20 cellular contexts compared by ENCODE assay signal in the genomic region with DNA sequence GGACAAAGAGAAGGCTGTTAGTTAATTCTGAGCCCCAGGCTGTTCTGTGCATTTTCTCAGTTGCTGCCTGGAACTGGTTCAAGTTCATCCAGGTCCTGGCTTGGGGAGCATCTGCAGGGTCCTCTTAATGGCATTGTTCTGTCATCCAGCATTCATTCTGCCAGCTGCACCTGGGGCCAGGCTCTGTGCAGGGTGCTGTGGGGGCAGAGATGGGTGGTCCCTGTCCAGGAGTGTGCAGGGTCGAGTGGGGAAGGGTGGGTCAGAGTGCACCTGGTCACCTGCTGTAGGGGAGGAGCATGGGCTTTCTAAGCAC. TPM values are rescaled to one million over a fixed set of nuclear protein-coding genes. Genes with fewer than 3 reads are reported as not detected.
DNase-seq lines count a peak whose midpoint lies in the region; ATAC-seq and TF ChIP-seq lines count a peak whose summit lies in the region.
"Had no signal": no experiment of that assay in that cellular context is flagged by ENCODE, and none has a peak within 500 bp of the region (broad histone marks: within the 10 kb centered on the region; RNA-seq: fewer than 3 reads in every experiment).

No MANE protein-coding gene starts in this region.

- peak overlapping the region; percentile 22 for H3K18ac ChIP-seq in neuronal stem cell (ENCODE audit: low read length)

- peaks cover 0 to 3% of the 10 kb centered on the region in 2 donors for H3K4me1 ChIP-seq in neuronal stem cell (ENCODE audit: control insufficient read depth in 2 of 2, insufficient read depth in 1 of 2, low read depth in 1 of 2, low read length in 2 of 2)
- H3K4me1 ChIP-seq in Peyer's patch, result no peaks in the 10 kb centered on the region

- H3K9me3 Mint-ChIP-seq in natural killer cell treated with Interleukin-12 subunit alpha and Interleukin-12 subunit beta and Interleukin-15 and Interleukin-18, amount 100 ng/mL, for 72 hours, result no peaks in the 10 kb centered on the region
- no peaks in the 10 kb centered on the region for H3K9me3 Mint-ChIP-seq in natural killer cell

- no peaks in the 10 kb centered on the region for H3K36me3 Mint-ChIP-seq in natural killer cell treated with Interleukin-12 subunit alpha and Interleukin-12 subunit beta and Interleukin-15 and Interleukin-18, amount 100 ng/mL, for 72 hours
- H3K36me3 Mint-ChIP-seq in natural killer cell, result no peaks in the 10 kb centered on the region

- H2BK15ac ChIP-seq in neuronal stem cell (ENCODE audit: low read length), result no peak overlapping the region

- ATAC-seq in natural killer cell treated with Interleukin-12 subunit alpha and Interleukin-12 subunit beta and Interleukin-15 and Interleukin-18, amount 100 ng/mL, for 72 hours, result peak; percentile 32 to 45
- ATAC-seq in natural killer cell, result no peak

- H3K9me3 ChIP-seq in neuronal stem cell (replicated peaks in 1 of 2; ENCODE audit: control insufficient read depth in 2 of 2, insufficient read depth in 1 of 2, low read depth in 1 of 2, low read length in 2 of 2) (peaks cover 0 to 10% of the 10 kb centered on the region in 2 donors), Peyer's patch (peaks cover 0 to 5% (median 0%) of the 10 kb centered on the region in 4 donors)

- H3K4me3 Mint-ChIP-seq in natural killer cell treated with Interleukin-12 subunit alpha and Interleukin-12 subunit beta and Interleukin-15 and Interleukin-18, amount 100 ng/mL, for 72 hours, result no peak overlapping the region
- no peak overlapping the region for H3K4me3 Mint-ChIP-seq in natural killer cell
- H3K4me3 Mint-ChIP-seq: CD4-positive, alpha-beta T cell; IgD-negative memory B cell had no signal

- no peak overlapping the region for H2BK5ac ChIP-seq in neuronal stem cell (ENCODE audit: low read length)

- H3K27me3 Mint-ChIP-seq in natural killer cell treated with Interleukin-12 subunit alpha and Interleukin-12 subunit beta and Interleukin-15 and Interleukin-18, amount 100 ng/mL, for 72 hours, result peaks cover 2 to 20% of the 10 kb centered on the region in 2 donors
- peaks cover 0 to 8% of the 10 kb centered on the region in 2 donors for H3K27me3 Mint-ChIP-seq in natural killer cell (ENCODE audit: low read depth in 2 of 2)

- H3K27ac ChIP-seq in neuronal stem cell (replicated peaks; ENCODE audit: low read length) (no peak overlapping the region), Peyer's patch (no peak overlapping the region)
- H3K27ac ChIP-seq: 22Rv1, GM23248, HL-60, PC-9 had no signal

- no peaks in the 10 kb centered on the region for H3K4me1 Mint-ChIP-seq in natural killer cell treated with Interleukin-12 subunit alpha and Interleukin-12 subunit beta and Interleukin-15 and Interleukin-18, amount 100 ng/mL, for 72 hours (ENCODE audit: low read depth in 2 of 2)
- no peaks in the 10 kb centered on the region for H3K4me1 Mint-ChIP-seq in natural killer cell

- no peak overlapping the region for H3K4me2 ChIP-seq in neuronal stem cell (ENCODE audit: insufficient read depth, low read length, poor library complexity, severe bottlenecking)
- H3K4me2 ChIP-seq: PC-9 had no signal

- H2AFZ ChIP-seq in neuronal stem cell (ENCODE audit: low read length), result no peak overlapping the region
- H2AFZ ChIP-seq: GM23248, PC-9 had no signal

- no peak overlapping the region for H3K23ac ChIP-seq in neuronal stem cell (ENCODE audit: low read depth, low read length, poor library complexity)

- H3K79me1 ChIP-seq in neuronal stem cell (ENCODE audit: low read depth, low read length), result no peaks in the 10 kb centered on the region

- no peak overlapping the region for H2BK12ac ChIP-seq in neuronal stem cell (ENCODE audit: low read length)

- TF ChIP-seq CTCF in natural killer cell (IDR thresholded peaks at IDR 0.05) (no peak), Peyer's patch (IDR thresholded peaks at IDR 0.05) (no peak)

- H3K27me3 ChIP-seq in neuronal stem cell (ENCODE audit: control insufficient read depth in 3 of 3, insufficient read depth in 3 of 3, low read depth in 1 of 3, low read length in 3 of 3) (no peaks in the 10 kb centered on the region), Peyer's patch (no peaks in the 10 kb centered on the region)

- no peak overlapping the region for H3K9ac ChIP-seq in neuronal stem cell (ENCODE audit: low read depth, low read length, poor library complexity)
- H3K9ac ChIP-seq: GM23248 had no signal

- no peak overlapping the region for H4K8ac ChIP-seq in neuronal stem cell (ENCODE audit: low read depth, low read length)

- no peak overlapping the region for H2AK5ac ChIP-seq in neuronal stem cell (ENCODE audit: low read depth, low read length)

- H3K4ac ChIP-seq in neuronal stem cell (ENCODE audit: low read length), result no peak overlapping the region

- H2BK120ac ChIP-seq in neuronal stem cell (ENCODE audit: low read depth, low read length), result no peak overlapping the region

- no peak overlapping the region for H3K27ac Mint-ChIP-seq in natural killer cell treated with Interleukin-12 subunit alpha and Interleukin-12 subunit beta and Interleukin-15 and Interleukin-18, amount 100 ng/mL, for 72 hours
- H3K27ac Mint-ChIP-seq in natural killer cell, result no peak overlapping the region
- H3K27ac Mint-ChIP-seq: CD4-positive, alpha-beta T cell; IgD-negative memory B cell had no signal

- intact Hi-C loops in natural killer cell (cut with micrococcal nuclease), result no loop called here

- DNase-seq in NCI-H1092 treated with DMSO at 0.1 percent for 48 hours (lab: John Stamatoyannopoulos, UW) (peak; percentile 79), NCI-H1092 (lab: John Stamatoyannopoulos, UW) (no peak), natural killer cell (no peak), neuronal stem cell (ENCODE audit: low spot score) (no peak), Peyer's patch (no peak), AG08396 (ENCODE audit: low spot score) (no peak)
- DNase-seq in natural killer cell treated with Interleukin-12 subunit alpha and Interleukin-12 subunit beta and Interleukin-15 and Interleukin-18, amount 100 ng/mL, for 72 hours (ENCODE audit: low spot score), result no peak
- DNase-seq: CD4-positive, alpha-beta T cell; DMS53; GM23248; H7; NCI-H2029; NCI-H446; NCI-H524 treated with DMSO at 0.1 percent for 48 hours; PC-9; SHP77 treated with DMSO at 0.1 percent for 48 hours; SW 1271 had no signal

- H4K91ac ChIP-seq in neuronal stem cell (ENCODE audit: low read depth, low read length, poor library complexity), result no peak overlapping the region

- no CpG with 5 or more reads among the region's 1 CpG for WGBS in neuronal stem cell (ENCODE audit: extremely low coverage in 2 of 2, insufficient read length in 2 of 2, insufficient replicate concordance in 1 of 2), 2 donors

- TF ChIP-seq POLR2A in Peyer's patch (IDR thresholded peaks at IDR 0.05), result no peak

- H3K4me3 ChIP-seq in neuronal stem cell (ENCODE audit: low read length in 2 of 2) (no peak overlapping the region), Peyer's patch (no peak overlapping the region)
- H3K4me3 ChIP-seq: GM23248, PC-9 had no signal

- H3K36me3 ChIP-seq in neuronal stem cell (replicated peaks in 1 of 2; ENCODE audit: control insufficient read depth in 2 of 2, insufficient read depth in 2 of 2, low read length in 2 of 2) (no peaks in the 10 kb centered on the region), Peyer's patch (no peaks in the 10 kb centered on the region)

- H3K14ac ChIP-seq in neuronal stem cell (ENCODE audit: low read length), result no peak overlapping the region

RNA-seq across cellular contexts. Expression of a gene that starts 53.9 kb away (rescaled TPM):
- total RNA-seq in natural killer cell treated with Interleukin-12 subunit alpha and Interleukin-12 subunit beta and Interleukin-15 and Interleukin-18, amount 100 ng/mL, for 72 hours, result under 1 TPM in 1 of 2 donors, not detected in 1; 0.20 TPM
- total RNA-seq in natural killer cell (under 1 TPM in 1 of 3 donors, not detected in 2; 0.14 TPM), Peyer's patch (1 to 10 TPM in 3 of 4 donors, under 1 TPM in 1; 0.94 to 4.2 (median 3.9) TPM)
- 9.2 TPM for polyA plus RNA-seq in neuronal stem cell (2013, experiment 1 of 2)
- polyA plus RNA-seq in neuronal stem cell (2013, experiment 2 of 2), result 8.8 TPM
- total RNA-seq: CD4-positive, alpha-beta T cell; PC-9 had no signal
- polyA plus RNA-seq: IgD-negative memory B cell had no signal

Comparison
In these comparisons a context has a peak if more than half of its experiments do, and no peak if none do; other contexts are left out.
1. ATAC-seq: peak in natural killer cell treated with Interleukin-12 subunit alpha and Interleukin-12 subunit beta and Interleukin-15 and Interleukin-18, amount 100 ng/mL, for 72 hours (2 of 2); none in natural killer cell (0 of 3).